Comparison of ENCODE assay signal across 2 cellular contexts in genomic region chr6:14077193-14077853, GRCh38.
TF ChIP-seq lines count a peak whose summit lies in the region.

No MANE protein-coding gene starts in this region.

TF ChIP-seq in GM12878, 131 proteins besides CTCF, POLR2A, EP300 and RAD21 (continues in another document):
- TF ChIP-seq ZNF274 (IDR thresholded peaks at IDR 0.05; ENCODE audit: insufficient read depth, insufficient read length) (no peak), PKNOX1 (IDR thresholded peaks at IDR 0.05) (no peak), NKRF (conservative IDR thresholded peaks at IDR 0.05) (no peak), E4F1 (IDR thresholded peaks at IDR 0.05; ENCODE audit: borderline replicate concordance, partially characterized antibody) (no peak), SUPT20H (IDR thresholded peaks at IDR 0.05; ENCODE audit: borderline replicate concordance, control insufficient read depth, low read depth, low read length) (no peak), KAT2A (conservative IDR thresholded peaks at IDR 0.05; ENCODE audit: control insufficient read depth, low read depth, low read length) (no peak), MYB (IDR thresholded peaks at IDR 0.05; ENCODE audit: borderline replicate concordance, low read depth, low read length) (no peak), BCL3 (IDR thresholded peaks at IDR 0.05; ENCODE audit: borderline replicate concordance, insufficient read depth, low read depth, low read length, poor library complexity, severe bottlenecking) (no peak), WRNIP1 (IDR thresholded peaks at IDR 0.05; ENCODE audit: borderline replicate concordance, low read depth, low read length) (no peak), SIX5 (IDR thresholded peaks at IDR 0.05; ENCODE audit: low read depth, low read length, severe bottlenecking) (no peak), CHD1 (IDR thresholded peaks at IDR 0.05; ENCODE audit: low read depth, low read length) (no peak)
- TF ChIP-seq, protein P1, sequence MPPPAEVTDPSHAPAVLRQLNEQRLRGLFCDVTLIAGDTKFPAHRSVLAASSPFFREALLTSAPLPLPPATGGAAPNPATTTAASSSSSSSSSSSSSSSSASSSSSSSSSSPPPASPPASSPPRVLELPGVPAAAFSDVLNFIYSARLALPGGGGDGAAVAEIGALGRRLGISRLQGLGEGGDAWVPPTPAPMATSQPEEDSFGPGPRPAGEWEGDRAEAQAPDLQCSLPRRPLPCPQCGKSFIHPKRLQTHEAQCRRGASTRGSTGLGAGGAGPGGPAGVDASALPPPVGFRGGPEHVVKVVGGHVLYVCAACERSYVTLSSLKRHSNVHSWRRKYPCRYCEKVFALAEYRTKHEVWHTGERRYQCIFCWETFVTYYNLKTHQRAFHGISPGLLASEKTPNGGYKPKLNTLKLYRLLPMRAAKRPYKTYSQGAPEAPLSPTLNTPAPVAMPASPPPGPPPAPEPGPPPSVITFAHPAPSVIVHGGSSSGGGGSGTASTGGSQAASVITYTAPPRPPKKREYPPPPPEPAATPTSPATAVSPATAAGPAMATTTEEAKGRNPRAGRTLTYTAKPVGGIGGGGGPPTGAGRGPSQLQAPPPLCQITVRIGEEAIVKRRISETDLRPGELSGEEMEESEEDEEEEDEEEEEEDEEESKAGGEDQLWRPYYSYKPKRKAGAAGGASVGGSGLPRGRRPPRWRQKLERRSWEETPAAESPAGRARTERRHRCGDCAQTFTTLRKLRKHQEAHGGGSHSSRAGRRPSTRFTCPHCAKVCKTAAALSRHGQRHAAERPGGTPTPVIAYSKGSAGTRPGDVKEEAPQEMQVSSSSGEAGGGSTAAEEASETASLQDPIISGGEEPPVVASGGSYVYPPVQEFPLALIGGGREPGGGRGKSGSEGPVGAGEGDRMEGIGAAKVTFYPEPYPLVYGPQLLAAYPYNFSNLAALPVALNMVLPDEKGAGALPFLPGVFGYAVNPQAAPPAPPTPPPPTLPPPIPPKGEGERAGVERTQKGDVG (CRISPR knock-in tag; IDR thresholded peaks at IDR 0.05) = peak; percentile 94

TF ChIP-seq in WTC11, 78 proteins besides CTCF, POLR2A, EP300 and RAD21:
- TF ChIP-seq CREM (CRISPR knock-in tag; IDR thresholded peaks at IDR 0.05) (no peak), MXD4 (CRISPR knock-in tag; IDR thresholded peaks at IDR 0.05; ENCODE audit: borderline replicate concordance) (no peak), ATF3 (CRISPR knock-in tag; conservative IDR thresholded peaks at IDR 0.05) (no peak), ELF4 (CRISPR knock-in tag; IDR thresholded peaks at IDR 0.05; ENCODE audit: low read depth) (no peak), EMX1 (CRISPR knock-in tag; IDR thresholded peaks at IDR 0.05) (no peak), GTF2I (CRISPR knock-in tag; conservative IDR thresholded peaks at IDR 0.05) (no peak), NFYB (CRISPR knock-in tag; conservative IDR thresholded peaks at IDR 0.05; ENCODE audit: low read depth) (no peak), ATF1 (CRISPR knock-in tag; IDR thresholded peaks at IDR 0.05) (no peak), NR2C2 (CRISPR knock-in tag; IDR thresholded peaks at IDR 0.05) (no peak), NR3C1 (CRISPR knock-in tag; conservative IDR thresholded peaks at IDR 0.05; ENCODE audit: low read depth) (no peak), OVOL2 (CRISPR knock-in tag; IDR thresholded peaks at IDR 0.05; ENCODE audit: borderline replicate concordance) (no peak), ZNF138 (CRISPR knock-in tag; conservative IDR thresholded peaks at IDR 0.05) (no peak), ZNF121 (CRISPR knock-in tag; IDR thresholded peaks at IDR 0.05) (no peak), ZNF425 (CRISPR knock-in tag; conservative IDR thresholded peaks at IDR 0.05) (no peak)
- TF ChIP-seq, protein P2, sequence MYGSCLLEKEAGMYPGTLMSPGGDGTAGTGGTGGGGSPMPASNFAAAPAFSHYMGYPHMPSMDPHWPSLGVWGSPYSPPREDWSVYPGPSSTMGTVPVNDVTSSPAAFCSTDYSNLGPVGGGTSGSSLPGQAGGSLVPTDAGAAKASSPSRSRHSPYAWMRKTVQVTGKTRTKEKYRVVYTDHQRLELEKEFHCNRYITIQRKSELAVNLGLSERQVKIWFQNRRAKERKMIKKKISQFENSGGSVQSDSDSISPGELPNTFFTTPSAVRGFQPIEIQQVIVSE (CRISPR knock-in tag; IDR thresholded peaks at IDR 0.05; ENCODE audit: borderline replicate concordance) = no peak
- TF ChIP-seq, protein P3, sequence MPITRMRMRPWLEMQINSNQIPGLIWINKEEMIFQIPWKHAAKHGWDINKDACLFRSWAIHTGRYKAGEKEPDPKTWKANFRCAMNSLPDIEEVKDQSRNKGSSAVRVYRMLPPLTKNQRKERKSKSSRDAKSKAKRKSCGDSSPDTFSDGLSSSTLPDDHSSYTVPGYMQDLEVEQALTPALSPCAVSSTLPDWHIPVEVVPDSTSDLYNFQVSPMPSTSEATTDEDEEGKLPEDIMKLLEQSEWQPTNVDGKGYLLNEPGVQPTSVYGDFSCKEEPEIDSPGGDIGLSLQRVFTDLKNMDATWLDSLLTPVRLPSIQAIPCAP (CRISPR knock-in tag; IDR thresholded peaks at IDR 0.05) = no peak
- TF ChIP-seq, protein P4, sequence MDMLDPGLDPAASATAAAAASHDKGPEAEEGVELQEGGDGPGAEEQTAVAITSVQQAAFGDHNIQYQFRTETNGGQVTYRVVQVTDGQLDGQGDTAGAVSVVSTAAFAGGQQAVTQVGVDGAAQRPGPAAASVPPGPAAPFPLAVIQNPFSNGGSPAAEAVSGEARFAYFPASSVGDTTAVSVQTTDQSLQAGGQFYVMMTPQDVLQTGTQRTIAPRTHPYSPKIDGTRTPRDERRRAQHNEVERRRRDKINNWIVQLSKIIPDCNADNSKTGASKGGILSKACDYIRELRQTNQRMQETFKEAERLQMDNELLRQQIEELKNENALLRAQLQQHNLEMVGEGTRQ (CRISPR knock-in tag; IDR thresholded peaks at IDR 0.05) = no peak
